In the genomic region with DNA sequence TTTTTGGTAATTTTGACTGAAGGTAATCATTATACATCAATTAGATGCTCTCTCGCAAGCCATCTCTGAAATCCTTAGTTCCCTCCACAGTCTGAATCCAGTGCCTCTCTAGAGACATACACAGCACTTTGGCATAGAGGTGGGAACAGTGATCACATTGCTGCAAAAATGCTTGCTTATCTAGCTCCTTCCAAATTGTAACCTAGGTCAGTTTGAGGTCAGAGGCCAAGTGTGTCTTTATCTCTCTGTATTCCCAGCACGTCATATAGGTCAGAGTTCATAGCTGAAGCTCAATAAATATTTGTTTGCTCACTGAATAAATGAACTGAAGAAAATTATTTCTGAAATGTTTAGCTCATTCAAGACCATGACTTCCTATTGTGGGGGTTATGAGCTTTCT, we compare ENCODE assay signal across 1 cellular context.
TF ChIP-seq lines count a peak whose summit lies in the region.

No MANE protein-coding gene starts in this region.

TF ChIP-seq in K562, 482 proteins besides CTCF, POLR2A, EP300 and RAD21 (continued from another document and continues in another):
- no peak for TF ChIP-seq ATF3 (IDR thresholded peaks at IDR 0.05)
- TF ChIP-seq ATF3 (CRISPR knock-in tag; conservative IDR thresholded peaks at IDR 0.05) = no peak
- TF ChIP-seq ETV6 (IDR thresholded peaks at IDR 0.05; ENCODE audit: borderline replicate concordance in 1 of 2, low read depth in 2 of 2, low read length in 1 of 2) = no peak
- TF ChIP-seq ETV6 (CRISPR knock-in tag; IDR thresholded peaks at IDR 0.05; ENCODE audit: borderline replicate concordance) = no peak
- TF ChIP-seq ID3 (CRISPR knock-in tag; IDR thresholded peaks at IDR 0.05) = no peak
- no peak for TF ChIP-seq ID3 (tag; IDR thresholded peaks at IDR 0.05)
- no peak for TF ChIP-seq STAG1 (CRISPR knock-in tag; IDR thresholded peaks at IDR 0.05; ENCODE audit: borderline replicate concordance)
- no peak for TF ChIP-seq ZNF143 (CRISPR knock-in tag; IDR thresholded peaks at IDR 0.05)
- TF ChIP-seq ZNF277 (CRISPR knock-in tag; IDR thresholded peaks at IDR 0.05; ENCODE audit: borderline replicate concordance) = no peak
- TF ChIP-seq TCF3 (CRISPR knock-in tag; IDR thresholded peaks at IDR 0.05) = peak; percentile 60
- no peak for TF ChIP-seq HDAC1 (IDR thresholded peaks at IDR 0.05)
- no peak for TF ChIP-seq CAMTA2 (CRISPR knock-in tag; conservative IDR thresholded peaks at IDR 0.05)
- no peak for TF ChIP-seq ZNF785 (CRISPR knock-in tag; IDR thresholded peaks at IDR 0.05)
- no peak for TF ChIP-seq MAX (CRISPR knock-in tag; IDR thresholded peaks at IDR 0.05)
- TF ChIP-seq ZNF253 (CRISPR knock-in tag; conservative IDR thresholded peaks at IDR 0.05) = no peak
- no peak for TF ChIP-seq ZFP36 (IDR thresholded peaks at IDR 0.05; ENCODE audit: low read depth, low read length, partially characterized antibody)
- peak; percentile 62 for TF ChIP-seq CREM (IDR thresholded peaks at IDR 0.05; ENCODE audit: low read depth)
- TF ChIP-seq CHD7 (IDR thresholded peaks at IDR 0.05; ENCODE audit: low read depth, low read length) = no peak
- no peak for TF ChIP-seq FIP1L1 (IDR thresholded peaks at IDR 0.05; ENCODE audit: low read depth, low read length, poor library complexity, severe bottlenecking)
- TF ChIP-seq CC2D1A (IDR thresholded peaks at IDR 0.05) = no peak
- no peak for TF ChIP-seq FOXK2 (conservative IDR thresholded peaks at IDR 0.05 in 1 of 2, IDR thresholded peaks at IDR 0.05 in 1 of 2; ENCODE audit: low read depth in 2 of 2)
- TF ChIP-seq, protein P1, sequence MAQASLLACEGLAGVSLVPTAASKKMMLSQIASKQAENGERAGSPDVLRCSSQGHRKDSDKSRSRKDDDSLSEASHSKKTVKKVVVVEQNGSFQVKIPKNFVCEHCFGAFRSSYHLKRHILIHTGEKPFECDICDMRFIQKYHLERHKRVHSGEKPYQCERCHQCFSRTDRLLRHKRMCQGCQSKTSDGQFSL (CRISPR knock-in tag; IDR thresholded peaks at IDR 0.05) = no peak
- TF ChIP-seq, protein P1 (tag; IDR thresholded peaks at IDR 0.05) = no peak
- TF ChIP-seq FUS (optimal IDR thresholded peaks at IDR 0.05; ENCODE audit: low read depth, low read length) = no peak
- no peak for TF ChIP-seq JUN (IDR thresholded peaks at IDR 0.05; ENCODE audit: borderline replicate concordance, low read depth, low read length)
- no peak for TF ChIP-seq JUN (CRISPR knock-in tag; IDR thresholded peaks at IDR 0.05; ENCODE audit: borderline replicate concordance)
- TF ChIP-seq HBP1 (CRISPR knock-in tag; IDR thresholded peaks at IDR 0.05) = no peak
- TF ChIP-seq ZC3H11A (IDR thresholded peaks at IDR 0.05; ENCODE audit: low read depth, low read length) = no peak
- TF ChIP-seq SETDB1 (IDR thresholded peaks at IDR 0.05; ENCODE audit: low read length) = no peak
- no peak for TF ChIP-seq SRSF3 (IDR thresholded peaks at IDR 0.05; ENCODE audit: insufficient read depth, low read length)
- TF ChIP-seq GTF3C2 (IDR thresholded peaks at IDR 0.05; ENCODE audit: borderline replicate concordance, extremely low read depth, insufficient read length) = no peak
- TF ChIP-seq ZBTB8A (IDR thresholded peaks at IDR 0.05; ENCODE audit: partially characterized antibody) = no peak
- no peak for TF ChIP-seq FOXK1 (CRISPR knock-in tag; IDR thresholded peaks at IDR 0.05; ENCODE audit: borderline replicate concordance)
- no peak for TF ChIP-seq NFE2L1 (tag; IDR thresholded peaks at IDR 0.05; ENCODE audit: borderline replicate concordance, low read depth)
- no peak for TF ChIP-seq MED1 (CRISPR knock-in tag; IDR thresholded peaks at IDR 0.05; ENCODE audit: borderline replicate concordance)
- no peak for TF ChIP-seq ZNF696 (CRISPR knock-in tag; conservative IDR thresholded peaks at IDR 0.05)
- TF ChIP-seq NFIX (CRISPR knock-in tag; IDR thresholded peaks at IDR 0.05; ENCODE audit: low read depth) = no peak
- no peak for TF ChIP-seq GTF2A2 (tag; IDR thresholded peaks at IDR 0.05)
- TF ChIP-seq NELFE (IDR thresholded peaks at IDR 0.05; ENCODE audit: insufficient read depth, insufficient read length) = no peak
- TF ChIP-seq FOXA3 (CRISPR knock-in tag; conservative IDR thresholded peaks at IDR 0.05 in 1 of 2, IDR thresholded peaks at IDR 0.05 in 1 of 2) = no peak
- no peak for TF ChIP-seq HLTF (IDR thresholded peaks at IDR 0.05)
- no peak for TF ChIP-seq NFE2 (IDR thresholded peaks at IDR 0.05; ENCODE audit: low read depth)
- TF ChIP-seq RFX7 (CRISPR knock-in tag; IDR thresholded peaks at IDR 0.05) = no peak
- no peak for TF ChIP-seq EWSR1 (IDR thresholded peaks at IDR 0.05; ENCODE audit: borderline replicate concordance, low read depth, partially characterized antibody)
- no peak for TF ChIP-seq TAF15 (IDR thresholded peaks at IDR 0.05; ENCODE audit: low read depth, low read length)
- no peak for TF ChIP-seq HDAC3 (IDR thresholded peaks at IDR 0.05; ENCODE audit: borderline replicate concordance, partially characterized antibody)
- TF ChIP-seq BCL6 (CRISPR knock-in tag; IDR thresholded peaks at IDR 0.05) = no peak
- no peak for TF ChIP-seq TRIM24 (IDR thresholded peaks at IDR 0.05)
- TF ChIP-seq HMGN3 (IDR thresholded peaks at IDR 0.05; ENCODE audit: borderline replicate concordance, extremely low read depth, insufficient read length, low read depth, low read length) = no peak
